ENCODE assay signal across 16 cellular contexts in genomic region chr15:88463870-88464532, GRCh38. TPM values are rescaled to one million over a fixed set of nuclear protein-coding genes. Genes with fewer than 3 reads are reported as not detected.
DNase-seq lines count a peak whose midpoint lies in the region; ATAC-seq, FAIRE-seq and TF ChIP-seq lines count a peak whose summit lies in the region.
"Had no signal": no experiment of that assay in that cellular context is flagged by ENCODE, and none has a peak within 500 bp of the region (broad histone marks: within the 10 kb centered on the region; RNA-seq: fewer than 3 reads in every experiment).

No MANE protein-coding gene starts in this region.

- WGBS in K562 (ENCODE audit: insufficient coverage, low coverage, missing lambda C conversion rate), result 39% methylated on average over 2 of the region's 2 CpGs

- H3K4me3 Mint-ChIP-seq in activated CD8-positive, alpha-beta memory T cell treated with anti-CD3 and anti-CD28 coated beads, Interleukin-2, amount 10 ng/mL, durations not matched to agents 7 days and 5 days, result no peak overlapping the region
- H3K4me3 Mint-ChIP-seq in osteocyte (ENCODE audit: unreplicated experiment), result no peak overlapping the region

- TF ChIP-seq POLR2A in K562 (conservative IDR thresholded peaks at IDR 0.05), result no peak

- intact Hi-C loops in left ventricle myocardium superior (cut with micrococcal nuclease), result no loop called here
- intact Hi-C loops in cardiac septum (cut with DNase I), result no loop called here
- intact Hi-C loops in K562 (cut with micrococcal nuclease), result no loop called here

- no peak for FAIRE-seq in K562 (lab: Jason Lieb, UNC)
- FAIRE-seq: A204.1, HTR-8/SVneo had no signal

- peaks cover 27% of the 10 kb centered on the region for H3K36me3 Mint-ChIP-seq in activated CD8-positive, alpha-beta memory T cell treated with anti-CD3 and anti-CD28 coated beads, Interleukin-2, amount 10 ng/mL, durations not matched to agents 7 days and 5 days
- H3K36me3 Mint-ChIP-seq in osteocyte (ENCODE audit: unreplicated experiment), result peaks cover 17% of the 10 kb centered on the region

- peaks cover 43% of the 10 kb centered on the region for H3K79me2 ChIP-seq in K562 (ENCODE audit: control insufficient read depth, insufficient read depth, low read length)

- H2AFZ ChIP-seq in K562 (ENCODE audit: low read depth, low read length), result no peak overlapping the region

- peaks cover 5 to 15% of the 10 kb centered on the region in 2 experiments; a peak in 3 of 5 replicates for H3K4me1 ChIP-seq in K562 (replicated peaks in 1 of 2; ENCODE audit: control insufficient read depth in 2 of 2, insufficient read depth in 2 of 2, low read length in 2 of 2)

- H3K4me2 ChIP-seq in K562 (ENCODE audit: insufficient read depth, low read length), result no peak overlapping the region

- no peaks in the 10 kb centered on the region for H3K9me3 Mint-ChIP-seq in activated CD8-positive, alpha-beta memory T cell treated with anti-CD3 and anti-CD28 coated beads, Interleukin-2, amount 10 ng/mL, durations not matched to agents 7 days and 5 days (ENCODE audit: low read depth)
- H3K9me3 Mint-ChIP-seq in osteocyte (ENCODE audit: unreplicated experiment), result no peaks in the 10 kb centered on the region

- H3K9me3 ChIP-seq in K562 (replicated peaks; ENCODE audit: control insufficient read depth, insufficient read depth, low read depth, low read length), result no peaks in the 10 kb centered on the region

- no peak overlapping the region for H3K27ac Mint-ChIP-seq in activated CD8-positive, alpha-beta memory T cell treated with anti-CD3 and anti-CD28 coated beads, Interleukin-2, amount 10 ng/mL, durations not matched to agents 7 days and 5 days
- no peak overlapping the region for H3K27ac Mint-ChIP-seq in osteocyte (ENCODE audit: unreplicated experiment)

- H3K9ac ChIP-seq in K562 (ENCODE audit: insufficient read depth in 1 of 2, low read depth in 2 of 2, low read length in 2 of 2), result no peak overlapping the region

- peak; percentile 16 for DNase-seq in activated CD8-positive, alpha-beta memory T cell treated with anti-CD3 and anti-CD28 coated beads, Interleukin-2, amount 10 ng/mL, durations not matched to agents 7 days and 5 days
- DNase-seq in activated CD8-positive, alpha-beta memory T cell treated with anti-CD3 and anti-CD28 coated beads, Interleukin-2, amount 50 U/mL, for 48 hours, result no peak
- DNase-seq in left ventricle myocardium superior, result no peak
- no peak for DNase-seq in cardiac septum (ENCODE audit: low spot score)
- no peak for DNase-seq in K562 (ENCODE audit: extremely low read depth in 1 of 4, low spot score in 3 of 4)
- peak; percentile 0 for DNase-seq in osteocyte (ENCODE audit: extremely low spot score, unreplicated experiment)
- no peak for DNase-seq in cerebellum (ENCODE audit: low spot score)
- DNase-seq: C1 segment of cervical spinal cord, COR-L47, KG1, NCI-H1092 treated with DMSO at 0.1 percent for 48 hours, NCI-H1694, PC-3 had no signal

- H3K4me3 ChIP-seq in K562, result no peak overlapping the region

- CTCF ChIA-PET in activated CD8-positive, alpha-beta memory T cell treated with anti-CD3 and anti-CD28 coated beads, Interleukin-2, amount 10 ng/mL, durations not matched to agents 7 days and 5 days (lab: Charles Lee), result interaction anchor here (1.0 to 1.9 kb wide), 3 partner anchors 9 to 14 kb away, joined by 3 to 6 read pairs (median 3); no protein-coding TSS in a partner anchor
- CTCF ChIA-PET in K562 (lab: Yijun Ruan, JAX; ENCODE audit: low intra/inter-chr PET ratio), result no interaction called here

- no peak for TF ChIP-seq EP300 in K562 (IDR thresholded peaks at IDR 0.05; ENCODE audit: low read length)

- POLR2A ChIA-PET in K562 (lab: Yijun Ruan, JAX), result interaction anchor here (2.2 kb wide), 1 partner anchor 8 kb away, joined by 7 read pairs; no protein-coding TSS in a partner anchor

- TF ChIP-seq RAD21 in K562 (CRISPR knock-in tag; conservative IDR thresholded peaks at IDR 0.05 in 1 of 2, IDR thresholded peaks at IDR 0.05 in 1 of 2), result no peak

- no peaks in the 10 kb centered on the region for H3K27me3 ChIP-seq in K562 (ENCODE audit: control insufficient read depth in 2 of 2, insufficient read depth in 2 of 2, low read length in 2 of 2)

- no peaks in the 10 kb centered on the region for H3K27me3 Mint-ChIP-seq in activated CD8-positive, alpha-beta memory T cell treated with anti-CD3 and anti-CD28 coated beads, Interleukin-2, amount 10 ng/mL, durations not matched to agents 7 days and 5 days
- no peaks in the 10 kb centered on the region for H3K27me3 Mint-ChIP-seq in osteocyte (ENCODE audit: unreplicated experiment)

- no peak for ATAC-seq in activated CD8-positive, alpha-beta memory T cell treated with anti-CD3 and anti-CD28 coated beads, Interleukin-2, amount 10 ng/mL, durations not matched to agents 7 days and 5 days
- peak; percentile 66 for ATAC-seq in left ventricle myocardium superior
- no peak for ATAC-seq in K562
- ATAC-seq in GM18868 (IDR thresholded peaks at IDR 0.05; ENCODE audit: unreplicated experiment), result no peak
- ATAC-seq: PC-3 had no signal

- no peak for TF ChIP-seq CTCF in K562 (IDR thresholded peaks at IDR 0.05 in 2 of 3, conservative IDR thresholded peaks at IDR 0.05 in 1 of 3; ENCODE audit: insufficient read depth in 2 of 3, low read depth in 1 of 3, low read length in 3 of 3)
- TF ChIP-seq CTCF in osteocyte (IDR thresholded peaks at IDR 0.05), result no peak

- H3K4me1 Mint-ChIP-seq in activated CD8-positive, alpha-beta memory T cell treated with anti-CD3 and anti-CD28 coated beads, Interleukin-2, amount 10 ng/mL, durations not matched to agents 7 days and 5 days, result peaks cover 29% of the 10 kb centered on the region
- H3K4me1 Mint-ChIP-seq in osteocyte (ENCODE audit: unreplicated experiment), result peaks cover 25% of the 10 kb centered on the region

- H3K36me3 ChIP-seq in K562 (ENCODE audit: control insufficient read depth, insufficient read depth, low read length), result peaks cover 73% of the 10 kb centered on the region

- no peaks in the 10 kb centered on the region for H3K9me1 ChIP-seq in K562 (ENCODE audit: control insufficient read depth, insufficient read depth, low read length)

- no TSS peak for BruUV-seq in K562 (replicated peaks; lab: Mats Ljungman, UMichigan)

- H4K20me1 ChIP-seq in K562 (replicated peaks; ENCODE audit: control insufficient read depth, insufficient read depth, low read length), result no peaks in the 10 kb centered on the region

- in situ Hi-C loops in K562 (cut with MboI), result no loop called here

- H3K27ac ChIP-seq in K562 (ENCODE audit: extremely low read depth, low read depth, low read length), result no peak overlapping the region

TF ChIP-seq in K562, 482 proteins besides CTCF, POLR2A, EP300 and RAD21 (continues in another document):
- TF ChIP-seq NR2C1 (IDR thresholded peaks at IDR 0.05) (no peak), NR2C1 (tag; IDR thresholded peaks at IDR 0.05) (0 out of 2 replicates have a peak, but pooled peaks have one; percentile 16), ZNF232 (CRISPR knock-in tag; IDR thresholded peaks at IDR 0.05) (no peak), PML (IDR thresholded peaks at IDR 0.05; ENCODE audit: low read length) (no peak), TAL1 (IDR thresholded peaks at IDR 0.05) (no peak)

RNA-seq across cellular contexts. Expression of gene MRPL46, which starts 3.2 kb away (rescaled TPM):
- 10 to 100 TPM; 28.3 to 35.3 TPM for total RNA-seq in activated CD8-positive, alpha-beta memory T cell treated with anti-CD3 and anti-CD28 coated beads, Interleukin-2, amount 10 ng/mL, durations not matched to agents 7 days and 5 days
- total RNA-seq in left ventricle myocardium superior (68.6 TPM), cardiac septum (57.8 TPM), K562 (2014; rRNA removed) (43.0 and 44.7 TPM in 2 replicates), K562 (2014; rRNA removed; fragmentation: Illumina TruSeq; extraction: Trizol) (49.2 and 55.0 TPM in 2 replicates), K562 (2015; rRNA removed; fragmentation: Illumina TruSeq; extraction: Trizol) (48.4 and 50.0 TPM in 2 replicates), K562 (2021) (41.2 and 41.9 TPM in 2 replicates), osteocyte (17.0 and 20.4 TPM in 2 replicates), cerebellum (17.2 TPM)
- 21.6 and 31.4 TPM in 2 replicates for total RNA-seq in K562 (2011; cell fraction: chromatin; rRNA removed; ENCODE audit: low replicate concordance)
- 20.0 and 23.3 TPM in 2 replicates for total RNA-seq in K562 (2011; cell fraction: nucleolus; rRNA removed)
- total RNA-seq in K562 (2011; cell fraction: nucleoplasm; rRNA removed), result 28.5 and 34.7 TPM in 2 replicates
- polyA plus RNA-seq in K562 (2011; rRNA removed) (41.3 and 49.8 TPM in 2 replicates), K562 (2014; fragmentation: Illumina TruSeq; extraction: Trizol) (46.5 and 50.8 TPM in 2 replicates), K562 (2014; fragmentation: Nextera tagmentation; extraction: Ambion mirVana) (10 to 100 TPM; 66.9 to 71.2 TPM), K562 (2014; rRNA removed) (72.2 and 74.6 TPM in 2 replicates)
- 28.2 and 33.0 TPM in 2 replicates for polyA plus RNA-seq in K562 (2011; cell fraction: cytosol; rRNA removed)
- 30.7 and 36.3 TPM in 2 replicates for polyA plus RNA-seq in K562 (2011; cell fraction: nucleus; rRNA removed)
- 24.9 and 32.7 TPM in 2 replicates for polyA plus RNA-seq in K562 (2012)
- polyA minus RNA-seq in K562 (2011; rRNA and poly(A)+ RNA removed), result 15.8 and 19.1 TPM in 2 replicates
- 5.6 and 7.3 TPM in 2 replicates for polyA minus RNA-seq in K562 (2011; cell fraction: cytosol; rRNA and poly(A)+ RNA removed)
- 34.6 and 48.7 TPM in 2 replicates for polyA minus RNA-seq in K562 (2011; cell fraction: nucleus; rRNA and poly(A)+ RNA removed)

RNA-seq across cellular contexts. Expression of gene MRPS11, which starts 3.5 kb away (rescaled TPM):
- total RNA-seq in activated CD8-positive, alpha-beta memory T cell treated with anti-CD3 and anti-CD28 coated beads, Interleukin-2, amount 10 ng/mL, durations not matched to agents 7 days and 5 days, result 10 to 100 TPM; 59.7 to 67.7 TPM
- total RNA-seq in left ventricle myocardium superior (73.3 TPM), cardiac septum (50.6 TPM), K562 (2014; rRNA removed) (54.9 and 75.7 TPM in 2 replicates), K562 (2014; rRNA removed; fragmentation: Illumina TruSeq; extraction: Trizol) (40.4 and 44.8 TPM in 2 replicates), K562 (2015; rRNA removed; fragmentation: Illumina TruSeq; extraction: Trizol) (51.3 and 52.9 TPM in 2 replicates), K562 (2021) (61.1 and 72.9 TPM in 2 replicates), osteocyte (41.9 and 51.0 TPM in 2 replicates), cerebellum (20.0 TPM)
- total RNA-seq in K562 (2011; cell fraction: chromatin; rRNA removed; ENCODE audit: low replicate concordance), result 31.8 and 43.4 TPM in 2 replicates
- 23.3 and 25.0 TPM in 2 replicates for total RNA-seq in K562 (2011; cell fraction: nucleolus; rRNA removed)
- 25.3 and 42.7 TPM in 2 replicates for total RNA-seq in K562 (2011; cell fraction: nucleoplasm; rRNA removed)
- polyA plus RNA-seq in K562 (2011; rRNA removed) (57.3 and 67.3 TPM in 2 replicates), K562 (2014; fragmentation: Illumina TruSeq; extraction: Trizol) (53.1 and 54.1 TPM in 2 replicates), K562 (2014; fragmentation: Nextera tagmentation; extraction: Ambion mirVana) (10 to 100 TPM; 28.3 to 39.4 TPM), K562 (2014; rRNA removed) (83.2 and 90.3 TPM in 2 replicates)
- polyA plus RNA-seq in K562 (2011; cell fraction: cytosol; rRNA removed), result 54.0 and 96.1 TPM in 2 replicates
- polyA plus RNA-seq in K562 (2011; cell fraction: nucleus; rRNA removed), result 30.1 and 33.7 TPM in 2 replicates
- 39.9 and 51.0 TPM in 2 replicates for polyA plus RNA-seq in K562 (2012)
- 20.8 and 28.3 TPM in 2 replicates for polyA minus RNA-seq in K562 (2011; rRNA and poly(A)+ RNA removed)
- polyA minus RNA-seq in K562 (2011; cell fraction: cytosol; rRNA and poly(A)+ RNA removed), result 21.4 and 27.4 TPM in 2 replicates
- 13.7 and 19.4 TPM in 2 replicates for polyA minus RNA-seq in K562 (2011; cell fraction: nucleus; rRNA and poly(A)+ RNA removed)

Comparison
In these comparisons a context has a peak if more than half of its experiments do, and no peak if none do; other contexts are left out.
1. DNase-seq: peak in activated CD8-positive, alpha-beta memory T cell treated with anti-CD3 and anti-CD28 coated beads, Interleukin-2, amount 10 ng/mL, durations not matched to agents 7 days and 5 days (single experiment) and osteocyte (single experiment); none in activated CD8-positive, alpha-beta memory T cell treated with anti-CD3 and anti-CD28 coated beads, Interleukin-2, amount 50 U/mL, for 48 hours (single experiment), left ventricle myocardium superior (single experiment), cardiac septum (single experiment), K562 (0 of 4) and cerebellum (single experiment).